In the genomic region with DNA sequence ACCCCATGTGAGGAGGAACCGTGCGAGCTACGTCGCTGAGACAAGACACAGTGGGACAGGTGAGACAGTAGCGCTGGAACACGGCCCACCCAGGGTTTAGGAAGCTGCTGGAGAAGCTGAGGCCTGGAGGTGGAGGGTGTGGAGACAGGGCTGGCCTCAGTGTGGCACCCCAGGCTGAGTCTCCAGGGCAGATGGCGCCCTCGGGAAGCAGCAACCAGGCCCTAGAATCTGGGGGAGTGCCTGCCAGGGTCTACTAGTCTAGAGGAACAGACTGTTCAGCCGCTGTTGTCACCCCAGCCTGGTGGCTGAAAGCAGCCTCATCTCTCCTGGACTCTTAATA, we compare ENCODE assay signal across 30 cellular contexts. TPM values are rescaled to one million over a fixed set of nuclear protein-coding genes. Genes with fewer than 3 reads are reported as not detected.
A peak's percentile ranks its signal among the peaks of the same experiment; 100 is the strongest.
DNase-seq lines count a peak whose midpoint lies in the region; ATAC-seq and TF ChIP-seq lines count a peak whose summit lies in the region.
"Had no signal": no experiment of that assay in that cellular context is flagged by ENCODE, and none has a peak within 500 bp of the region (broad histone marks: within the 10 kb centered on the region; RNA-seq: fewer than 3 reads in every experiment).

No MANE protein-coding gene starts in this region.

- H3K9me3 ChIP-seq in CD4-positive, CD25-positive, alpha-beta regulatory T cell (ENCODE audit: control insufficient read depth in 2 of 2, low read length in 2 of 2): no peaks in the 10 kb centered on the region
- H3K9me3 ChIP-seq in SJCRH30 (replicated peaks) (no peaks in the 10 kb centered on the region), thyroid gland (no peaks in the 10 kb centered on the region)
- H3K9me3 ChIP-seq: breast epithelium, colonic mucosa, esophagus muscularis mucosa, tibial artery had no signal

- peaks cover 0 to 2% (median 0%) of the 10 kb centered on the region in 7 donors for H3K9me3 Mint-ChIP-seq in CD4-positive, CD25-positive, alpha-beta regulatory T cell
- H3K9me3 Mint-ChIP-seq in stimulated activated effector memory CD8-positive, alpha-beta T cell treated with anti-CD3 and anti-CD28 coated beads, Interleukin-12 subunit alpha, Interleukin-12 subunit beta, amount 100 ng/mL, for 72 hours: peaks cover 3% of the 10 kb centered on the region
- H3K9me3 Mint-ChIP-seq: stimulated activated naive CD8-positive, alpha-beta T cell treated with anti-CD3 and anti-CD28 coated beads, Interleukin-15, Interleukin-2, amounts not matched to agents 100 ng/mL and 50 ng/mL, for 24 hours had no signal

- no peaks in the 10 kb centered on the region for H3K36me3 ChIP-seq in CD4-positive, CD25-positive, alpha-beta regulatory T cell (ENCODE audit: control insufficient read depth, insufficient read depth, low read length)
- H3K36me3 ChIP-seq in SJCRH30: no peaks in the 10 kb centered on the region
- H3K36me3 ChIP-seq in thyroid gland: no peaks in the 10 kb centered on the region
- H3K36me3 ChIP-seq: breast epithelium, colonic mucosa, esophagus muscularis mucosa, tibial artery had no signal

- H3K27ac Mint-ChIP-seq in CD4-positive, CD25-positive, alpha-beta regulatory T cell: peak overlapping the region in 2 of 3 donors; percentile 36 to 54
- H3K27ac Mint-ChIP-seq in stimulated activated effector memory CD8-positive, alpha-beta T cell treated with anti-CD3 and anti-CD28 coated beads, Interleukin-12 subunit alpha, Interleukin-12 subunit beta, amount 100 ng/mL, for 72 hours: no peak overlapping the region
- H3K27ac Mint-ChIP-seq: stimulated activated naive CD8-positive, alpha-beta T cell treated with anti-CD3 and anti-CD28 coated beads, Interleukin-15, Interleukin-2, amounts not matched to agents 100 ng/mL and 50 ng/mL, for 24 hours had no signal

- no peak for TF ChIP-seq CTCF in thyroid gland (IDR thresholded peaks at IDR 0.05)

- no peak overlapping the region for H3K27ac ChIP-seq in CD4-positive, CD25-positive, alpha-beta regulatory T cell (ENCODE audit: insufficient read depth, low read length, poor library complexity, severe bottlenecking)
- H3K27ac ChIP-seq in SJCRH30 (no peak overlapping the region), thyroid gland (no peak overlapping the region)
- H3K27ac ChIP-seq: 22Rv1, breast epithelium, colonic mucosa, esophagus muscularis mucosa, RWPE1, tibial artery had no signal

- 86 to 94% methylated on average over 8 to 9 of the region's 9 CpGs for WGBS in thyroid gland, 2 donors

- H3K4me1 Mint-ChIP-seq in CD4-positive, CD25-positive, alpha-beta regulatory T cell: peaks cover 0 to 8% (median 0%) of the 10 kb centered on the region in 4 donors
- no peaks in the 10 kb centered on the region for H3K4me1 Mint-ChIP-seq in stimulated activated effector memory CD8-positive, alpha-beta T cell treated with anti-CD3 and anti-CD28 coated beads, Interleukin-12 subunit alpha, Interleukin-12 subunit beta, amount 100 ng/mL, for 72 hours

- TF ChIP-seq POLR2A in thyroid gland (IDR thresholded peaks at IDR 0.05): no peak

- no peaks in the 10 kb centered on the region for H3K36me3 Mint-ChIP-seq in CD4-positive, CD25-positive, alpha-beta regulatory T cell
- peaks cover 6% of the 10 kb centered on the region for H3K36me3 Mint-ChIP-seq in stimulated activated effector memory CD8-positive, alpha-beta T cell treated with anti-CD3 and anti-CD28 coated beads, Interleukin-12 subunit alpha, Interleukin-12 subunit beta, amount 100 ng/mL, for 72 hours
- H3K36me3 Mint-ChIP-seq: naive thymus-derived CD8-positive, alpha-beta T cell had no signal

- intact Hi-C loops in thyroid gland (cut with DNase I): no loop called here

- no peak for ATAC-seq in CD4-positive, CD25-positive, alpha-beta regulatory T cell (ENCODE audit: low read depth in 2 of 2)
- no peak for ATAC-seq in stimulated activated effector memory CD8-positive, alpha-beta T cell treated with anti-CD3 and anti-CD28 coated beads, Interleukin-12 subunit alpha, Interleukin-12 subunit beta, amount 100 ng/mL, for 72 hours
- ATAC-seq: HCT116; left lobe of liver; naive thymus-derived CD8-positive, alpha-beta T cell; sciatic nerve had no signal

- H3K4me3 Mint-ChIP-seq in CD4-positive, CD25-positive, alpha-beta regulatory T cell: no peak overlapping the region
- no peak overlapping the region for H3K4me3 Mint-ChIP-seq in stimulated activated effector memory CD8-positive, alpha-beta T cell treated with anti-CD3 and anti-CD28 coated beads, Interleukin-12 subunit alpha, Interleukin-12 subunit beta, amount 100 ng/mL, for 72 hours
- H3K4me3 Mint-ChIP-seq: naive thymus-derived CD8-positive, alpha-beta T cell; stimulated activated naive CD8-positive, alpha-beta T cell treated with anti-CD3 and anti-CD28 coated beads, Interleukin-15, Interleukin-2, amounts not matched to agents 100 ng/mL and 50 ng/mL, for 24 hours had no signal

- DNase-seq in DMS 273 (lab: John Stamatoyannopoulos, UW; ENCODE audit: unreplicated experiment): peak; percentile 25
- no peak for DNase-seq in DMS 273 treated with DMSO at 0.1 percent for 48 hours (lab: John Stamatoyannopoulos, UW)
- no peak for DNase-seq in CD4-positive, CD25-positive, alpha-beta regulatory T cell
- peak; percentile 16 to 24 for DNase-seq in SJCRH30
- DNase-seq in mesenteric fat pad (ENCODE audit: low spot score): peak; percentile 64
- DNase-seq in stimulated activated effector memory CD8-positive, alpha-beta T cell treated with anti-CD3 and anti-CD28 coated beads, Interleukin-12 subunit alpha, Interleukin-12 subunit beta, amount 100 ng/mL, for 72 hours (ENCODE audit: low spot score in 2 of 2): no peak
- DNase-seq in thyroid gland: no peak
- no peak for DNase-seq in COLO829 (ENCODE audit: low spot score)
- DNase-seq: activated CD4-positive, alpha-beta T cell treated with anti-CD3 and anti-CD28 coated beads, Interleukin-2, amount 50 U/mL, for 48 hours; activated CD4-positive, CD25-positive, alpha-beta regulatory T cell; amygdala; colonic mucosa; COR-L47; foreskin melanocyte; Karpas-422; midbrain; MV-4-11; NCI-H1694; NCI-H2171 treated with DMSO at 0.1 percent for 48 hours; NCI-H526 had no signal

- no peak overlapping the region for H3K4me3 ChIP-seq in CD4-positive, CD25-positive, alpha-beta regulatory T cell (ENCODE audit: low read depth, low read length)
- no peak overlapping the region for H3K4me3 ChIP-seq in SJCRH30
- H3K4me3 ChIP-seq in thyroid gland (replicated peaks in 1 of 3): no peak overlapping the region
- H3K4me3 ChIP-seq: breast epithelium, colonic mucosa, esophagus muscularis mucosa, tibial artery had no signal

- no peaks in the 10 kb centered on the region for H3K27me3 ChIP-seq in CD4-positive, CD25-positive, alpha-beta regulatory T cell (ENCODE audit: control insufficient read depth, insufficient read depth, low read length)
- H3K27me3 ChIP-seq in SJCRH30 (no peaks in the 10 kb centered on the region), thyroid gland (no peaks in the 10 kb centered on the region)

- H3K27me3 Mint-ChIP-seq in CD4-positive, CD25-positive, alpha-beta regulatory T cell: peaks cover 6% of the 10 kb centered on the region
- H3K27me3 Mint-ChIP-seq: stimulated activated naive CD8-positive, alpha-beta T cell treated with anti-CD3 and anti-CD28 coated beads, Interleukin-15, Interleukin-2, amounts not matched to agents 100 ng/mL and 50 ng/mL, for 24 hours had no signal

- peaks cover 4% of the 10 kb centered on the region for H3K4me1 ChIP-seq in CD4-positive, CD25-positive, alpha-beta regulatory T cell (ENCODE audit: control insufficient read depth, insufficient read depth, low read length, poor library complexity, severe bottlenecking)
- no peaks in the 10 kb centered on the region for H3K4me1 ChIP-seq in SJCRH30
- H3K4me1 ChIP-seq in thyroid gland: peaks cover 0 to 5% of the 10 kb centered on the region in 2 donors

RNA-seq across cellular contexts. Expression of a gene that starts 4.6 kb away (rescaled TPM):
- total RNA-seq in CD4-positive, CD25-positive, alpha-beta regulatory T cell: 0.22 TPM
- not detected for polyA plus RNA-seq in CD4-positive, CD25-positive, alpha-beta regulatory T cell
- total RNA-seq in SJCRH30 (2014; rRNA removed; shearing (Covaris generic)): not detected in 2 replicates
- total RNA-seq in mesenteric fat pad (not detected), thyroid gland (not detected)
- total RNA-seq: esophagus muscularis mucosa had no signal

RNA-seq across cellular contexts. Expression of a gene that starts 45.4 kb away (rescaled TPM):
- total RNA-seq in CD4-positive, CD25-positive, alpha-beta regulatory T cell: 104 TPM
- 10 to 100 TPM; 25.3 to 60.8 (median 46.2) TPM for polyA plus RNA-seq in CD4-positive, CD25-positive, alpha-beta regulatory T cell
- total RNA-seq in SJCRH30 (2014; rRNA removed; shearing (Covaris generic)): 83.2 and 93.4 TPM in 2 replicates
- total RNA-seq in mesenteric fat pad (112 TPM), thyroid gland (100 to 1,000 TPM; 149 to 215 (median 179) TPM)

Comparison
In these comparisons a context has a peak if more than half of its experiments do, and no peak if none do; other contexts are left out.
1. DNase-seq: peak in DMS 273 (single experiment), SJCRH30 (2 of 2) and mesenteric fat pad (single experiment); none in DMS 273 treated with DMSO at 0.1 percent for 48 hours (single experiment), CD4-positive, CD25-positive, alpha-beta regulatory T cell (0 of 3), stimulated activated effector memory CD8-positive, alpha-beta T cell treated with anti-CD3 and anti-CD28 coated beads, Interleukin-12 subunit alpha, Interleukin-12 subunit beta, amount 100 ng/mL, for 72 hours (0 of 2), thyroid gland (0 of 2) and COLO829 (single experiment).